In the genomic region with DNA sequence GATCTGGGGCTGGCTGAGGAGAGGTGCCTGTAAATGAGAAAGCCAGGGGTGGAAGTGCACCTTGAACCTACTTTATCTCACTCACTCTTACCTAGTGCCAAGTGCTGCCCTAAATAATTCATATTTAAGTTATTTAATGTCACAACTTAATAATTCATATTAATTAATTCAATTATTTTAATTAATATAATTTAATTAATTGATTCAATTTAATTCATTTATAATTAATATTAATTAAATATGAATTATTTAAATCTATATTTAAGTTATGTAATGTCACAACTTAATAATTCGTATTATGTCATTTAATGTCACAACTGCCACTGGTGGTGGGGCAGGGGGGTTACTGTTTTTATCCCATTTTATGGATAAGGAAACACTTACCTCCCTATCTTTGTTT, we compare ENCODE assay signal across 30 cellular contexts.
"Had no signal": no experiment of that assay in that cellular context is flagged by ENCODE, and none has a peak within 500 bp of the region (broad histone marks: within the 10 kb centered on the region; RNA-seq: fewer than 3 reads in every experiment).

No MANE protein-coding gene starts in this region.

- H3K4me2 ChIP-seq: PC-9 had no signal

- ATAC-seq: activated CD8-positive, alpha-beta T cell treated with anti-CD3 and anti-CD28 coated beads for 36 hours; body of pancreas had no signal

- DNase-seq: activated CD4-positive, alpha-beta T cell treated with anti-CD3 and anti-CD28 coated beads for 1 hour; activated CD4-positive, alpha-beta T cell treated with anti-CD3 and anti-CD28 coated beads for 48 hours; activated CD4-positive, CD25-positive, alpha-beta regulatory T cell; activated CD8-positive, alpha-beta T cell treated with anti-CD3 and anti-CD28 coated beads for 36 hours; activated gamma-delta T cell; activated naive CD4-positive, alpha-beta T cell treated with Interleukin-2 at 50 U/mL for 16 hours; activated naive CD8-positive, alpha-beta T cell treated with anti-CD3 and anti-CD28 coated beads, Interleukin-2, amount 10 ng/mL, durations not matched to agents 7 days and 5 days; activated T-cell treated with anti-CD3 and anti-CD28 coated beads, Interleukin-2, amount 50 U/mL, for 1 hour; body of pancreas; Kasumi-1; MG63; MV-4-11; NCI-H1092; NCI-H146; NCI-H187; NCI-H2029 treated with DMSO at 0.1 percent for 48 hours; NCI-H2107; NCI-H2171; NCI-H510A; NCI-H526; NCI-H748 treated with DMSO at 0.1 percent for 48 hours; PC-9; Right ventricle myocardium superior; SW 1271; T-helper 1 cell; T-helper 2 cell; T-helper 9 cell had no signal

- H3K36me3 ChIP-seq: breast epithelium, MG63 had no signal

- H3K9me3 ChIP-seq: body of pancreas, breast epithelium, MG63 had no signal

- H3K4me1 ChIP-seq: body of pancreas, breast epithelium had no signal

- H3K27me3 ChIP-seq: body of pancreas, breast epithelium, MG63 had no signal

- H3K4me3 ChIP-seq: body of pancreas, breast epithelium, MG63, PC-9 had no signal

- FAIRE-seq: astrocyte had no signal

- H2AFZ ChIP-seq: PC-9 had no signal

- H3K27ac ChIP-seq: body of pancreas, breast epithelium, PC-9, VCaP had no signal
